ENCODE assay signal across 25 cellular contexts in the genomic region with DNA sequence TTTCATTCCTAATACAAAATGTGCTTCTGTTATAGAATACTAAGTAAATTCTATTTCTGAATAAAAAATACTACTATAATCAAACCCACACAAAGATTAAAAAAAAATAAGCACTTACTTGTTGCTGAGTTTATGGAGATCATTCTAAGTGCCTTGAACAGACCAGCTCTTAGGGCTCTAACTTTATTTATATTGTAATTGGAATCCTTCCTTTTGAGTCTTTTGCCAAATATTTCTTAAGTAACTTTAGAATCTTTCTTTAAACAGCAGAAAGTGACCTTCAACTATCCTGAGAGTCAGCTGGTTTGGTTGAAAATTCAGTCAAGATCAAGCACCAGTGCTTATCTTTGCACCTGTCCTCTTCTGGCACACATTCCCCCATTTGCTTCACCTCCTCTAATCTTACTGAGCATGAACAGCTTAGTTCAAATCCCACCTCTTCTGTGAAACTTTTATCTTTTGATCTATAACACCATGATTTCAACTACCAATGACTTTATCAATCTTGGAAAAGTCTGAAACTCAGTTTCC.
DNase-seq lines count a peak whose midpoint lies in the region; ATAC-seq and TF ChIP-seq lines count a peak whose summit lies in the region.
"Had no signal": no experiment of that assay in that cellular context is flagged by ENCODE, and none has a peak within 500 bp of the region (broad histone marks: within the 10 kb centered on the region; RNA-seq: fewer than 3 reads in every experiment).

No MANE protein-coding gene starts in this region.

- intact Hi-C loops in CD8-positive, alpha-beta T cell (cut with DNase I, micrococcal nuclease) = loop anchor here in 1 of 2 experiments (10.0 kb wide), 1 partner anchor 54 kb away; no protein-coding TSS in a partner anchor
- intact Hi-C loops in body of pancreas (cut with DNase I) (no loop called here), left lung (cut with DNase I) (no loop called here)

- in situ Hi-C loops in GM23248 (cut with MboI) = no loop called here

- H3K4me2 ChIP-seq in GM23248 (ENCODE audit: unreplicated experiment) = no peak overlapping the region
- H3K4me2 ChIP-seq: PC-9 had no signal

- H3K79me2 ChIP-seq in GM23248 (ENCODE audit: insufficient read depth) = no peaks in the 10 kb centered on the region

- H3K27ac ChIP-seq in AG04450 (ENCODE audit: low read depth, low read length) = no peak overlapping the region
- no peak overlapping the region for H3K27ac ChIP-seq in CD8-positive, alpha-beta T cell (ENCODE audit: low read depth, low read length)
- H3K27ac ChIP-seq in body of pancreas = no peak overlapping the region
- H3K27ac ChIP-seq in left lung = no peak overlapping the region
- no peak overlapping the region for H3K27ac ChIP-seq in GM23248
- H3K27ac ChIP-seq: PC-9, SK-N-MC had no signal

- H3K9me3 ChIP-seq in AG04450 (ENCODE audit: control insufficient read depth, insufficient read depth, low read length) (no peaks in the 10 kb centered on the region), body of pancreas (no peaks in the 10 kb centered on the region), left lung (no peaks in the 10 kb centered on the region), GM23248 (ENCODE audit: low read depth) (no peaks in the 10 kb centered on the region)
- no peaks in the 10 kb centered on the region for H3K9me3 ChIP-seq in CD8-positive, alpha-beta T cell (ENCODE audit: low read length)

- DNase-seq in AG04450 (ENCODE audit: low read depth, low spot score) = peak; percentile 0
- no peak for DNase-seq in CD8-positive, alpha-beta T cell
- peak in 2 of 4 donors; percentile 3 to 13 for DNase-seq in body of pancreas
- DNase-seq in left lung = no peak
- DNase-seq in NCI-H345 treated with DMSO at 0.1 percent for 48 hours (lab: John Stamatoyannopoulos, UW; ENCODE audit: unreplicated experiment) = no peak
- DNase-seq in type B pancreatic cell (ENCODE audit: extremely low spot score, unreplicated experiment) = no peak
- no peak for DNase-seq in activated CD4-positive, alpha-beta T cell treated with anti-CD3 and anti-CD28 coated beads for 4 hours
- no peak for DNase-seq in GM23248
- DNase-seq: ACHN; AML-193; C1 segment of cervical spinal cord; CD8-positive, alpha-beta memory T cell; DMS53; EL; GF-D8; NCI-H1694 treated with DMSO at 0.1 percent for 48 hours; NCI-H2081 treated with DMSO at 0.1 percent for 48 hours; NCI-H2171 treated with DMSO at 0.1 percent for 48 hours; NCI-H446; NCI-H526 treated with DMSO at 0.1 percent for 48 hours; PC-9; RPMI8226; SHP77 had no signal

- no peak overlapping the region for H3K9ac ChIP-seq in GM23248

- H4K20me1 ChIP-seq in GM23248 (ENCODE audit: insufficient read depth) = no peaks in the 10 kb centered on the region

- no peaks in the 10 kb centered on the region for H3K9me3 Mint-ChIP-seq in CD8-positive, alpha-beta T cell
- no peaks in the 10 kb centered on the region for H3K9me3 Mint-ChIP-seq in type B pancreatic cell
- H3K9me3 Mint-ChIP-seq: CD8-positive, alpha-beta memory T cell had no signal

- CTCF ChIA-PET in AG04450 (lab: Charles Lee) = interaction anchor here (0.6 kb wide), 1 partner anchor 31 kb away, joined by 3 read pairs; no protein-coding TSS in a partner anchor
- CTCF ChIA-PET in CD8-positive, alpha-beta T cell (lab: Charles Lee) = no interaction called here

- H3F3A ChIP-seq in GM23248 (ENCODE audit: insufficient read depth) = no peaks in the 10 kb centered on the region

- no peak for TF ChIP-seq CTCF in AG04450 (IDR thresholded peaks at IDR 0.05; ENCODE audit: low read depth, low read length)
- TF ChIP-seq CTCF in CD8-positive, alpha-beta T cell (IDR thresholded peaks at IDR 0.05) = no peak
- no peak for TF ChIP-seq CTCF in body of pancreas (IDR thresholded peaks at IDR 0.05)
- TF ChIP-seq CTCF in left lung (IDR thresholded peaks at IDR 0.05) = no peak
- no peak for TF ChIP-seq CTCF in type B pancreatic cell (conservative IDR thresholded peaks at IDR 0.05)

- no peaks in the 10 kb centered on the region for H3K9me2 ChIP-seq in GM23248 (ENCODE audit: insufficient read depth)

- peaks cover 10% of the 10 kb centered on the region for H3K36me3 ChIP-seq in CD8-positive, alpha-beta T cell (ENCODE audit: insufficient read depth, low read length)
- H3K36me3 ChIP-seq in body of pancreas (replicated peaks in 1 of 2; ENCODE audit: insufficient read depth in 1 of 2, low read depth in 2 of 2) (peaks cover 4 to 12% of the 10 kb centered on the region in 2 donors), left lung (peaks cover 0 to 95% of the 10 kb centered on the region in 2 donors), GM23248 (ENCODE audit: low read depth) (peaks cover 23% of the 10 kb centered on the region)

- ATAC-seq in CD8-positive, alpha-beta T cell = no peak
- ATAC-seq in body of pancreas (peak; percentile 27), left lung (peak; percentile 34)

- peak overlapping the region; percentile 32 for H3K27ac Mint-ChIP-seq in CD8-positive, alpha-beta T cell
- H3K27ac Mint-ChIP-seq in type B pancreatic cell = no peak overlapping the region
- H3K27ac Mint-ChIP-seq: IgD-negative memory B cell had no signal

- H3K27me3 ChIP-seq in AG04450 (ENCODE audit: control insufficient read depth, insufficient read depth, low read length) (no peaks in the 10 kb centered on the region), body of pancreas (no peaks in the 10 kb centered on the region), left lung (no peaks in the 10 kb centered on the region), GM23248 (replicated peaks; ENCODE audit: insufficient read depth) (no peaks in the 10 kb centered on the region)
- no peaks in the 10 kb centered on the region for H3K27me3 ChIP-seq in CD8-positive, alpha-beta T cell (ENCODE audit: insufficient read depth, low read length)

- H3K4me3 ChIP-seq in AG04450 (ENCODE audit: low read depth, low read length) = no peak overlapping the region
- no peak overlapping the region for H3K4me3 ChIP-seq in CD8-positive, alpha-beta T cell (ENCODE audit: low read depth, low read length)
- H3K4me3 ChIP-seq in body of pancreas = no peak overlapping the region
- no peak overlapping the region for H3K4me3 ChIP-seq in left lung
- H3K4me3 ChIP-seq in GM23248 = no peak overlapping the region
- H3K4me3 ChIP-seq: PC-9, SK-N-MC had no signal

- no peak for TF ChIP-seq POLR2A in body of pancreas (IDR thresholded peaks at IDR 0.05)

- H3K4me3 Mint-ChIP-seq in CD8-positive, alpha-beta T cell = no peak overlapping the region
- H3K4me3 Mint-ChIP-seq in type B pancreatic cell = no peak overlapping the region
- H3K4me3 Mint-ChIP-seq: CD8-positive, alpha-beta memory T cell; IgD-negative memory B cell had no signal

- no peaks in the 10 kb centered on the region for H3K4me1 ChIP-seq in CD8-positive, alpha-beta T cell (ENCODE audit: insufficient read depth, low read length)
- H3K4me1 ChIP-seq in body of pancreas = peaks cover 10% of the 10 kb centered on the region
- no peaks in the 10 kb centered on the region for H3K4me1 ChIP-seq in left lung
- no peaks in the 10 kb centered on the region for H3K4me1 ChIP-seq in GM23248 (ENCODE audit: insufficient read depth)

- H3K27me3 Mint-ChIP-seq in CD8-positive, alpha-beta T cell (ENCODE audit: low read depth) = no peaks in the 10 kb centered on the region
- no peaks in the 10 kb centered on the region for H3K27me3 Mint-ChIP-seq in type B pancreatic cell
- H3K27me3 Mint-ChIP-seq: CD8-positive, alpha-beta memory T cell; IgD-negative memory B cell had no signal

- H3K4me1 Mint-ChIP-seq in CD8-positive, alpha-beta T cell (ENCODE audit: low read depth) = no peaks in the 10 kb centered on the region
- H3K4me1 Mint-ChIP-seq in type B pancreatic cell (ENCODE audit: unreplicated experiment) = no peaks in the 10 kb centered on the region

- no peak overlapping the region for H2AFZ ChIP-seq in GM23248
- H2AFZ ChIP-seq: PC-9 had no signal

- peaks cover 80% of the 10 kb centered on the region for H3K36me3 Mint-ChIP-seq in CD8-positive, alpha-beta T cell
- H3K36me3 Mint-ChIP-seq in type B pancreatic cell = peaks cover 32% of the 10 kb centered on the region

- POLR2A ChIA-PET in AG04450 (lab: Yijun Ruan, JAX) = no interaction called here
- POLR2A ChIA-PET in CD8-positive, alpha-beta T cell (lab: Charles Lee) = interaction anchor here (0.6 kb wide), 1 partner anchor 134 kb away, joined by 3 read pairs; no protein-coding TSS in a partner anchor
